ENCODE assay signal across 1 cellular context in the genomic region with DNA sequence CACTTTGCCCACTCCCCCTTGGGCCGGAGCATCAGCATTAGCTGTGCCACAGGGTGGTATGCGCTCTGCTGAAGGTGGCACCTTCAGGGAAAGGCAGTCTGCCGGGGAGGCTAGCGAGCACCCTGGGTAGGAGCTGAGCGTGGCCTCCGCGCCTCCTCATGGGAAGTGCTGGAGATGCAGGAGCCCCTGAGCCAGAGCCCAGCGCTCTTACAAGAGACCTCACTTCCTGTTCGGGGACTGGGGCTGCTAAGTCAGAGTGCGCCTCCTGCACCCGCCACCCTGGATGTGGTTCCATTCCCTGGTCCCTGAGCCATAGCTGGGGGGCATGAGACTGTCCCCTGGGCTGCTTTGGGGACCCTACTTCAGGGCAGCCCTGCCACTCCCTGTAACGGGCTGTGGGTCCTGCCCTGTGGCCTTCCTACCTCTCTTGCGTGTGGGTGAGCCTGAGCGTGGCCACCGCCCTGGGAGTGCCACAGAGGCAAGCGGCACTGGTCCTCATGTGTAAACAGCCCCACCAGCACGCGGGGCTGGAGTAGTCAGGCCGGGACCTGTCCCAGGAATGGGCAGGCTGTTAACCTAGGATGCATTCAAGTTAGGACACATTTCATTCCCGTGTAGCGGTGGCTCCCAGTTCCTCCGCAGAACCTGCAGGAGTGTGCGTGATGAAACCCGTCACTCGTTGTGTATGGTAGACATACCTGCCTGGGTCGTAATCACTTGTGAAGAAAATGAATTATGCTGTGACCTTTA.
TF ChIP-seq lines count a peak whose summit lies in the region.

No MANE protein-coding gene starts in this region.

TF ChIP-seq in GM23338, 12 proteins besides CTCF, POLR2A, EP300 and RAD21 (continued from another document):
- TF ChIP-seq, protein P1, sequence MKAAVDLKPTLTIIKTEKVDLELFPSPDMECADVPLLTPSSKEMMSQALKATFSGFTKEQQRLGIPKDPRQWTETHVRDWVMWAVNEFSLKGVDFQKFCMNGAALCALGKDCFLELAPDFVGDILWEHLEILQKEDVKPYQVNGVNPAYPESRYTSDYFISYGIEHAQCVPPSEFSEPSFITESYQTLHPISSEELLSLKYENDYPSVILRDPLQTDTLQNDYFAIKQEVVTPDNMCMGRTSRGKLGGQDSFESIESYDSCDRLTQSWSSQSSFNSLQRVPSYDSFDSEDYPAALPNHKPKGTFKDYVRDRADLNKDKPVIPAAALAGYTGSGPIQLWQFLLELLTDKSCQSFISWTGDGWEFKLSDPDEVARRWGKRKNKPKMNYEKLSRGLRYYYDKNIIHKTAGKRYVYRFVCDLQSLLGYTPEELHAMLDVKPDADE (IDR thresholded peaks at IDR 0.05) = no peak
